Comparison of ENCODE assay signal across 8 cellular contexts in the genomic region with DNA sequence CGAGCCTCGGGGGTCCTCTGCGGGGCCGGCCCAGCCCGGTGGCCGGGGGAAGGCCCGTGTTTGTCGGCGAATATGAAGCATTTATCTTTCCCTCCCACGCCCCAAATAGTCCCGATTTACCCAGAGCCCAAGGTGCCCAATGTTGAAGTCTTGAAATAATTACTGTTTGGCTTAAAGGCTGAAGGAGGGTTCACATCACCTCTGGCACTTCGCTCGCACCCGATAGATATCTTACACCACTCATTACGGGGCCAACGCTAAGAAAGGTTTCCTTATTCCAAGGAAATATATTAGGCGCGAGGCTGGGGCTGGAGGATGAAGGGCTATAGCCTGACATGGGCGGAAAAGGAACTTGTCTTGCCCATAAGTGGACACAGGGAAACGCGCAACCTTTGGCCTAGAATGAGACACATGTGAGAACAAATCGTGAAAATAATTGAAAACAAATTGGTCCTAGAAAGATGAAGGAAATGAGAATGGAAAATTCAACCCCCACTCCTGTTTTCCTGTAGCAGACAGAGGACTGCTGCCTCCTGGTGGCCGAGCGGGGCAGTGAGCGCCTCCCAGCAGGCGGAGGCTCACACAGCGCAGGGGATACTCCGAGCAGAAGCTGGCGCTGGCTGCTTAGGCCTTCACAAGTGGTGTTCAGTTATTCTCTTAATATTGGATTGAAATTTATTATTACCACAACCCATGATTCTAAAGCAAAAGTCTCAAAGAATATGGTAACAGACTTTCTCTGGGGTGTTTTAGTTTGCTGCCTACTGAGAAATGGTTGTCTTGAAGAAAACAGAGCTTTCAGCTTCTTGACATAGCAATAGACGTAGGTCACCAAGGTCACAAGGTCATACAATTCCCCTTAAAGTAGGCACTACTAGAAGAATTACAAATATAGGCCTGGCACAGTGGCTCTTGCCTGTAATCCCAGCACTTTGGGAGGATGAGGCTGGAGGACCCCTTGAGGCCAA. TPM values are rescaled to one million over a fixed set of nuclear protein-coding genes. Genes with fewer than 3 reads are reported as not detected.
DNase-seq lines count a peak whose midpoint lies in the region; TF ChIP-seq lines count a peak whose summit lies in the region.

No MANE protein-coding gene starts in this region.

- no peaks in the 10 kb centered on the region for H3K9me2 ChIP-seq in OCI-LY1 (ENCODE audit: low read depth, low read length)

- H3K9me3 ChIP-seq in OCI-LY1 (ENCODE audit: low read length): no peaks in the 10 kb centered on the region

- H3K4me1 Mint-ChIP-seq in activated T-cell treated with anti-CD3 and anti-CD28 coated beads, Interleukin-2, amount 50 U/mL, for 24 hours (ENCODE audit: low read depth): peaks cover 8% of the 10 kb centered on the region

- H2AFZ ChIP-seq in OCI-LY1 (ENCODE audit: low read length): no peak overlapping the region

- H3K27ac ChIP-seq in OCI-LY1 (ENCODE audit: low read depth, low read length, poor library complexity, severe bottlenecking): no peak overlapping the region

- H3F3A ChIP-seq in OCI-LY1 (ENCODE audit: insufficient read depth, low read length): no peaks in the 10 kb centered on the region

- no peaks in the 10 kb centered on the region for H3K36me3 Mint-ChIP-seq in activated T-cell treated with anti-CD3 and anti-CD28 coated beads, Interleukin-2, amount 50 U/mL, for 24 hours (ENCODE audit: low read depth)

- peak overlapping the region; percentile 65 for H3K4me2 ChIP-seq in OCI-LY1 (ENCODE audit: low read length)

- peak; percentile 18 for DNase-seq in NCI-H82 (lab: John Stamatoyannopoulos, UW)
- no peak for DNase-seq in NCI-H82 treated with DMSO at 0.1 percent for 48 hours (lab: John Stamatoyannopoulos, UW; ENCODE audit: unreplicated experiment)
- DNase-seq in HS-27A (ENCODE audit: low read depth): peak; percentile 45
- DNase-seq in activated T-cell treated with anti-CD3 and anti-CD28 coated beads, Interleukin-2, amount 50 U/mL, for 24 hours: peak; percentile 88
- peak; percentile 70 to 84 for DNase-seq in erythroblast (lab: John Stamatoyannopoulos, UW)
- peak; percentile 87 for DNase-seq in mucosa of gallbladder (ENCODE audit: low spot score)
- DNase-seq in stimulated activated CD8-positive, alpha-beta memory T cell treated with anti-CD3 and anti-CD28 coated beads, Interleukin-2, amount 100 ng/mL, for 48 hours (ENCODE audit: low read depth in 2 of 2): peak; percentile 75 to 77

- no peaks in the 10 kb centered on the region for H3K79me2 ChIP-seq in OCI-LY1 (ENCODE audit: insufficient read depth, low read length)

- H3K9me3 Mint-ChIP-seq in activated T-cell treated with anti-CD3 and anti-CD28 coated beads, Interleukin-2, amount 50 U/mL, for 24 hours: no peaks in the 10 kb centered on the region

- peaks cover 8% of the 10 kb centered on the region for H3K4me1 ChIP-seq in OCI-LY1 (ENCODE audit: insufficient read depth, low read length, severe bottlenecking)

- no peak overlapping the region; the same call in 1 of the 2 replicates for H3K9ac ChIP-seq in OCI-LY1 (ENCODE audit: low read length)

- TF ChIP-seq POLR2A in erythroblast (IDR thresholded peaks at IDR 0.05; ENCODE audit: low read length): no peak

- H3K27me3 Mint-ChIP-seq in activated T-cell treated with anti-CD3 and anti-CD28 coated beads, Interleukin-2, amount 50 U/mL, for 24 hours: peaks cover 5% of the 10 kb centered on the region

- H3K4me3 ChIP-seq in OCI-LY1 (ENCODE audit: low read depth, low read length, poor library complexity, severe bottlenecking): peak overlapping the region; percentile 47

- peak; percentile 99 for TF ChIP-seq CTCF in OCI-LY1 (IDR thresholded peaks at IDR 0.05; ENCODE audit: low read length)

- H3K27ac Mint-ChIP-seq in activated T-cell treated with anti-CD3 and anti-CD28 coated beads, Interleukin-2, amount 50 U/mL, for 24 hours: peak overlapping the region; percentile 26

- H3K4me3 Mint-ChIP-seq in activated T-cell treated with anti-CD3 and anti-CD28 coated beads, Interleukin-2, amount 50 U/mL, for 24 hours: peak overlapping the region; percentile 76

- H3K27me3 ChIP-seq in OCI-LY1 (ENCODE audit: insufficient read depth, low read length): peaks cover 3% of the 10 kb centered on the region; the same call in 1 of the 2 replicates

- H3K36me3 ChIP-seq in OCI-LY1 (ENCODE audit: insufficient read depth, low read length): no peaks in the 10 kb centered on the region

- H4K20me1 ChIP-seq in OCI-LY1 (ENCODE audit: insufficient read depth, low read length): no peaks in the 10 kb centered on the region

RNA-seq across cellular contexts. Expression of a gene that starts 7.9 kb away (rescaled TPM):
- total RNA-seq in mucosa of gallbladder: 30.2 TPM

RNA-seq across cellular contexts. Expression of a gene that starts 11.0 kb away (rescaled TPM):
- 4.1 TPM for total RNA-seq in mucosa of gallbladder

RNA-seq across cellular contexts. Expression of a gene that starts 39.6 kb away (rescaled TPM):
- total RNA-seq in mucosa of gallbladder: not detected

RNA-seq across cellular contexts. Expression of a gene that starts 50.1 kb away (rescaled TPM):
- total RNA-seq in mucosa of gallbladder: 37.0 TPM

RNA-seq across cellular contexts. Expression of a gene that starts 55.6 kb away (rescaled TPM):
- 63.6 TPM for total RNA-seq in mucosa of gallbladder
